In genomic region chr21:17738171-17738953, GRCh38 we compare ENCODE assay signal across 13 cellular contexts.
"Had no signal": no experiment of that assay in that cellular context is flagged by ENCODE, and none has a peak within 500 bp of the region (broad histone marks: within the 10 kb centered on the region; RNA-seq: fewer than 3 reads in every experiment).

No MANE protein-coding gene starts in this region.

- H3K27me3 ChIP-seq: adrenal gland, esophagus muscularis mucosa, left lung, tibial artery had no signal

- H3K4me1 ChIP-seq: adrenal gland, esophagus muscularis mucosa, left lung had no signal

- H3K4me3 ChIP-seq: adrenal gland, esophagus muscularis mucosa, left lung, skin epidermis, tibial artery had no signal

- H3K36me3 ChIP-seq: adrenal gland, esophagus muscularis mucosa, left lung, tibial artery had no signal

- DNase-seq: activated CD4-positive, alpha-beta T cell treated with anti-CD3 and anti-CD28 coated beads, Interleukin-2, amount 50 U/mL, for 1 hour; activated naive CD4-positive, alpha-beta T cell treated with anti-CD3 and anti-CD28 coated beads, Interleukin-2, amount 50 U/mL, for 16 hours; adrenal gland; dermis blood vessel endothelial cell; foreskin fibroblast; glutamatergic neuron; immature natural killer cell; left lung; retina; SW 1271; tibial artery had no signal

- H3K9me3 ChIP-seq: adrenal gland, esophagus muscularis mucosa, tibial artery had no signal

- ATAC-seq: left lung had no signal

- H3K27ac ChIP-seq: adrenal gland, esophagus muscularis mucosa, left lung, skin epidermis, tibial artery had no signal
